ENCODE assay signal across 1 cellular context in the genomic region with DNA sequence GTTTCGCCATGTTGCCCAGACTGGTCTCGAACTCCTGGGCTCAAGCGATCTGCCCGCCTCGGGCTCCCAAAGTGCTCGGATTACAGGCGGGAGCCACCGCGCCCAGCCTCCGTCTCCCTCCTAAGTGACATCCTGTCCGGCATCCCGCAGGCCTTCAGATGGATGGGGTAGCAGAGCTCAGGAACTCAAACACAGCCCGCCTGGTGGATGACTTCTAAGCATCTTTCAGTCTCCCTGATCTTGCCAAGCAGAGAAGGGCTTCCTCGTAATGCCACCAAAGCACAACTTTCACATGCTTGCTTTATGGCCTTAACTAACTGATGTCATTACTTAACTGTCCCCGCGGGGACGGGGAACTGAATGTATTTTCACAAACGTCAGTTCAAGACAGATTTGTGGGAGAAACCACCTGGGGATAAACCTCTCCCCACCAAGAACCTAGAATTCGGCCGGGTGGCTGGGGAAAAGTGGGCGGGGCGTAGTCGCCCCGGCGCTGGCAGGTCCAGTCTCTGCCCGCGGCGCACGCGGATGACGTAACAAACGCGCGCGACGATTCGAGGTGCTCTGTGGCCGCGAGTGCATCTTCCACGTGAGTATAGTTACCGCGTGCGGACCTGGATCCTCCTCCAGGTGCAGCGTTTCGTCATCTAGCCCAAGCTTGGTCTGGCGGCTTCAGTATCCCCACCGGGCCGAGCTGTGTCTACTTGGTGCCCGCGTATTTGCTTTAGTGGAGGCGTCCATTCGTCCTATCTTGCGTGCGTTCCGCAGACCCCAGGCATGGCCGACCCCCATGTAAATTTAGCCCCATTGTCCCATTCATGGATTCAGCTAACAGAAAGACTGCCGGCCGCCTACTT.
TF ChIP-seq lines count a peak whose summit lies in the region.

A gene with protein sequence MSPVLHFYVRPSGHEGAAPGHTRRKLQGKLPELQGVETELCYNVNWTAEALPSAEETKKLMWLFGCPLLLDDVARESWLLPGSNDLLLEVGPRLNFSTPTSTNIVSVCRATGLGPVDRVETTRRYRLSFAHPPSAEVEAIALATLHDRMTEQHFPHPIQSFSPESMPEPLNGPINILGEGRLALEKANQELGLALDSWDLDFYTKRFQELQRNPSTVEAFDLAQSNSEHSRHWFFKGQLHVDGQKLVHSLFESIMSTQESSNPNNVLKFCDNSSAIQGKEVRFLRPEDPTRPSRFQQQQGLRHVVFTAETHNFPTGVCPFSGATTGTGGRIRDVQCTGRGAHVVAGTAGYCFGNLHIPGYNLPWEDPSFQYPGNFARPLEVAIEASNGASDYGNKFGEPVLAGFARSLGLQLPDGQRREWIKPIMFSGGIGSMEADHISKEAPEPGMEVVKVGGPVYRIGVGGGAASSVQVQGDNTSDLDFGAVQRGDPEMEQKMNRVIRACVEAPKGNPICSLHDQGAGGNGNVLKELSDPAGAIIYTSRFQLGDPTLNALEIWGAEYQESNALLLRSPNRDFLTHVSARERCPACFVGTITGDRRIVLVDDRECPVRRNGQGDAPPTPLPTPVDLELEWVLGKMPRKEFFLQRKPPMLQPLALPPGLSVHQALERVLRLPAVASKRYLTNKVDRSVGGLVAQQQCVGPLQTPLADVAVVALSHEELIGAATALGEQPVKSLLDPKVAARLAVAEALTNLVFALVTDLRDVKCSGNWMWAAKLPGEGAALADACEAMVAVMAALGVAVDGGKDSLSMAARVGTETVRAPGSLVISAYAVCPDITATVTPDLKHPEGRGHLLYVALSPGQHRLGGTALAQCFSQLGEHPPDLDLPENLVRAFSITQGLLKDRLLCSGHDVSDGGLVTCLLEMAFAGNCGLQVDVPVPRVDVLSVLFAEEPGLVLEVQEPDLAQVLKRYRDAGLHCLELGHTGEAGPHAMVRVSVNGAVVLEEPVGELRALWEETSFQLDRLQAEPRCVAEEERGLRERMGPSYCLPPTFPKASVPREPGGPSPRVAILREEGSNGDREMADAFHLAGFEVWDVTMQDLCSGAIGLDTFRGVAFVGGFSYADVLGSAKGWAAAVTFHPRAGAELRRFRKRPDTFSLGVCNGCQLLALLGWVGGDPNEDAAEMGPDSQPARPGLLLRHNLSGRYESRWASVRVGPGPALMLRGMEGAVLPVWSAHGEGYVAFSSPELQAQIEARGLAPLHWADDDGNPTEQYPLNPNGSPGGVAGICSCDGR (N-terminal part only) (plus strand): TSS at position 539 of the 857 bp plus-strand sequence. CDS start 4,649 bp downstream, outside the sequence.

TF ChIP-seq in K562, 482 proteins besides CTCF, POLR2A, EP300 and RAD21 (continued from another document and continues in another):
- TF ChIP-seq, protein P1, sequence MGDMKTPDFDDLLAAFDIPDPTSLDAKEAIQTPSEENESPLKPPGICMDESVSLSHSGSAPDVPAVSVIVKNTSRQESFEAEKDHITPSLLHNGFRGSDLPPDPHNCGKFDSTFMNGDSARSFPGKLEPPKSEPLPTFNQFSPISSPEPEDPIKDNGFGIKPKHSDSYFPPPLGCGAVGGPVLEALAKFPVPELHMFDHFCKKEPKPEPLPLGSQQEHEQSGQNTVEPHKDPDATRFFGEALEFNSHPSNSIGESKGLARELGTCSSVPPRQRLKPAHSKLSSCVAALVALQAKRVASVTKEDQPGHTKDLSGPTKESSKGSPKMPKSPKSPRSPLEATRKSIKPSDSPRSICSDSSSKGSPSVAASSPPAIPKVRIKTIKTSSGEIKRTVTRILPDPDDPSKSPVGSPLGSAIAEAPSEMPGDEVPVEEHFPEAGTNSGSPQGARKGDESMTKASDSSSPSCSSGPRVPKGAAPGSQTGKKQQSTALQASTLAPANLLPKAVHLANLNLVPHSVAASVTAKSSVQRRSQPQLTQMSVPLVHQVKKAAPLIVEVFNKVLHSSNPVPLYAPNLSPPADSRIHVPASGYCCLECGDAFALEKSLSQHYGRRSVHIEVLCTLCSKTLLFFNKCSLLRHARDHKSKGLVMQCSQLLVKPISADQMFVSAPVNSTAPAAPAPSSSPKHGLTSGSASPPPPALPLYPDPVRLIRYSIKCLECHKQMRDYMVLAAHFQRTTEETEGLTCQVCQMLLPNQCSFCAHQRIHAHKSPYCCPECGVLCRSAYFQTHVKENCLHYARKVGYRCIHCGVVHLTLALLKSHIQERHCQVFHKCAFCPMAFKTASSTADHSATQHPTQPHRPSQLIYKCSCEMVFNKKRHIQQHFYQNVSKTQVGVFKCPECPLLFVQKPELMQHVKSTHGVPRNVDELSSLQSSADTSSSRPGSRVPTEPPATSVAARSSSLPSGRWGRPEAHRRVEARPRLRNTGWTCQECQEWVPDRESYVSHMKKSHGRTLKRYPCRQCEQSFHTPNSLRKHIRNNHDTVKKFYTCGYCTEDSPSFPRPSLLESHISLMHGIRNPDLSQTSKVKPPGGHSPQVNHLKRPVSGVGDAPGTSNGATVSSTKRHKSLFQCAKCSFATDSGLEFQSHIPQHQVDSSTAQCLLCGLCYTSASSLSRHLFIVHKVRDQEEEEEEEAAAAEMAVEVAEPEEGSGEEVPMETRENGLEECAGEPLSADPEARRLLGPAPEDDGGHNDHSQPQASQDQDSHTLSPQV (IDR thresholded peaks at IDR 0.05): no peak
- TF ChIP-seq PHB2 (IDR thresholded peaks at IDR 0.05; ENCODE audit: low read depth): no peak
- no peak for TF ChIP-seq POLR3A (IDR thresholded peaks at IDR 0.05; ENCODE audit: borderline replicate concordance, extremely low read depth, insufficient read depth, insufficient read length)
- TF ChIP-seq, protein P2, sequence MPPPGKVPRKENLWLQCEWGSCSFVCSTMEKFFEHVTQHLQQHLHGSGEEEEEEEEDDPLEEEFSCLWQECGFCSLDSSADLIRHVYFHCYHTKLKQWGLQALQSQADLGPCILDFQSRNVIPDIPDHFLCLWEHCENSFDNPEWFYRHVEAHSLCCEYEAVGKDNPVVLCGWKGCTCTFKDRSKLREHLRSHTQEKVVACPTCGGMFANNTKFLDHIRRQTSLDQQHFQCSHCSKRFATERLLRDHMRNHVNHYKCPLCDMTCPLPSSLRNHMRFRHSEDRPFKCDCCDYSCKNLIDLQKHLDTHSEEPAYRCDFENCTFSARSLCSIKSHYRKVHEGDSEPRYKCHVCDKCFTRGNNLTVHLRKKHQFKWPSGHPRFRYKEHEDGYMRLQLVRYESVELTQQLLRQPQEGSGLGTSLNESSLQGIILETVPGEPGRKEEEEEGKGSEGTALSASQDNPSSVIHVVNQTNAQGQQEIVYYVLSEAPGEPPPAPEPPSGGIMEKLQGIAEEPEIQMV (tag; conservative IDR thresholded peaks at IDR 0.05; ENCODE audit: low read depth): no peak
- TF ChIP-seq ZNF23 (CRISPR knock-in tag; IDR thresholded peaks at IDR 0.05): no peak
- TF ChIP-seq, protein P3, sequence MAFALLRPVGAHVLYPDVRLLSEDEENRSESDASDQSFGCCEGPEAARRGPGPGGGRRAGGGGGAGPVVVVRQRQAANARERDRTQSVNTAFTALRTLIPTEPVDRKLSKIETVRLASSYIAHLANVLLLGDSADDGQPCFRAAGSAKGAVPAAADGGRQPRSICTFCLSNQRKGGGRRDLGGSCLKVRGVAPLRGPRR (CRISPR knock-in tag; IDR thresholded peaks at IDR 0.05): no peak
- TF ChIP-seq ILK (tag; IDR thresholded peaks at IDR 0.05; ENCODE audit: borderline replicate concordance, low read depth): no peak
- peak; percentile 56 to 68 for TF ChIP-seq NRF1 (conservative IDR thresholded peaks at IDR 0.05 in 1 of 2, IDR thresholded peaks at IDR 0.05 in 1 of 2)
- 0 out of 2 replicates have a peak, but pooled peaks have one; percentile 17 for TF ChIP-seq ZNF766 (CRISPR knock-in tag; conservative IDR thresholded peaks at IDR 0.05)
- TF ChIP-seq CCNT2 (IDR thresholded peaks at IDR 0.05; ENCODE audit: borderline replicate concordance, extremely low read depth, insufficient read length, low read depth, low read length): no peak
- TF ChIP-seq, protein P4, sequence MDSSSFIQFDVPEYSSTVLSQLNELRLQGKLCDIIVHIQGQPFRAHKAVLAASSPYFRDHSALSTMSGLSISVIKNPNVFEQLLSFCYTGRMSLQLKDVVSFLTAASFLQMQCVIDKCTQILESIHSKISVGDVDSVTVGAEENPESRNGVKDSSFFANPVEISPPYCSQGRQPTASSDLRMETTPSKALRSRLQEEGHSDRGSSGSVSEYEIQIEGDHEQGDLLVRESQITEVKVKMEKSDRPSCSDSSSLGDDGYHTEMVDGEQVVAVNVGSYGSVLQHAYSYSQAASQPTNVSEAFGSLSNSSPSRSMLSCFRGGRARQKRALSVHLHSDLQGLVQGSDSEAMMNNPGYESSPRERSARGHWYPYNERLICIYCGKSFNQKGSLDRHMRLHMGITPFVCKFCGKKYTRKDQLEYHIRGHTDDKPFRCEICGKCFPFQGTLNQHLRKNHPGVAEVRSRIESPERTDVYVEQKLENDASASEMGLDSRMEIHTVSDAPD (CRISPR knock-in tag; IDR thresholded peaks at IDR 0.05): no peak
- TF ChIP-seq, protein P5, sequence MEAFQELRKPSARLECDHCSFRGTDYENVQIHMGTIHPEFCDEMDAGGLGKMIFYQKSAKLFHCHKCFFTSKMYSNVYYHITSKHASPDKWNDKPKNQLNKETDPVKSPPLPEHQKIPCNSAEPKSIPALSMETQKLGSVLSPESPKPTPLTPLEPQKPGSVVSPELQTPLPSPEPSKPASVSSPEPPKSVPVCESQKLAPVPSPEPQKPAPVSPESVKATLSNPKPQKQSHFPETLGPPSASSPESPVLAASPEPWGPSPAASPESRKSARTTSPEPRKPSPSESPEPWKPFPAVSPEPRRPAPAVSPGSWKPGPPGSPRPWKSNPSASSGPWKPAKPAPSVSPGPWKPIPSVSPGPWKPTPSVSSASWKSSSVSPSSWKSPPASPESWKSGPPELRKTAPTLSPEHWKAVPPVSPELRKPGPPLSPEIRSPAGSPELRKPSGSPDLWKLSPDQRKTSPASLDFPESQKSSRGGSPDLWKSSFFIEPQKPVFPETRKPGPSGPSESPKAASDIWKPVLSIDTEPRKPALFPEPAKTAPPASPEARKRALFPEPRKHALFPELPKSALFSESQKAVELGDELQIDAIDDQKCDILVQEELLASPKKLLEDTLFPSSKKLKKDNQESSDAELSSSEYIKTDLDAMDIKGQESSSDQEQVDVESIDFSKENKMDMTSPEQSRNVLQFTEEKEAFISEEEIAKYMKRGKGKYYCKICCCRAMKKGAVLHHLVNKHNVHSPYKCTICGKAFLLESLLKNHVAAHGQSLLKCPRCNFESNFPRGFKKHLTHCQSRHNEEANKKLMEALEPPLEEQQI (IDR thresholded peaks at IDR 0.05): no peak
- TF ChIP-seq SREBF1 (IDR thresholded peaks at IDR 0.05; ENCODE audit: borderline replicate concordance, low read depth, low read length): no peak
- no peak for TF ChIP-seq SPI1 (IDR thresholded peaks at IDR 0.05; ENCODE audit: borderline replicate concordance, low read depth, low read length)
- no peak for TF ChIP-seq PTRF (tag; IDR thresholded peaks at IDR 0.05)
- TF ChIP-seq RBM25 (IDR thresholded peaks at IDR 0.05; ENCODE audit: low read depth, low read length, severe bottlenecking): no peak
- TF ChIP-seq BMI1 (IDR thresholded peaks at IDR 0.05; ENCODE audit: low read length): no peak
- TF ChIP-seq, protein P6, sequence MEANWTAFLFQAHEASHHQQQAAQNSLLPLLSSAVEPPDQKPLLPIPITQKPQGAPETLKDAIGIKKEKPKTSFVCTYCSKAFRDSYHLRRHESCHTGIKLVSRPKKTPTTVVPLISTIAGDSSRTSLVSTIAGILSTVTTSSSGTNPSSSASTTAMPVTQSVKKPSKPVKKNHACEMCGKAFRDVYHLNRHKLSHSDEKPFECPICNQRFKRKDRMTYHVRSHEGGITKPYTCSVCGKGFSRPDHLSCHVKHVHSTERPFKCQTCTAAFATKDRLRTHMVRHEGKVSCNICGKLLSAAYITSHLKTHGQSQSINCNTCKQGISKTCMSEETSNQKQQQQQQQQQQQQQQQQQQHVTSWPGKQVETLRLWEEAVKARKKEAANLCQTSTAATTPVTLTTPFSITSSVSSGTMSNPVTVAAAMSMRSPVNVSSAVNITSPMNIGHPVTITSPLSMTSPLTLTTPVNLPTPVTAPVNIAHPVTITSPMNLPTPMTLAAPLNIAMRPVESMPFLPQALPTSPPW (CRISPR knock-in tag; IDR thresholded peaks at IDR 0.05): peak; percentile 40; the same call in 1 of the 2 replicates
- no peak for TF ChIP-seq TCF3 (CRISPR knock-in tag; IDR thresholded peaks at IDR 0.05)
- TF ChIP-seq SMARCA5 (IDR thresholded peaks at IDR 0.05): no peak
- no peak for TF ChIP-seq CBX8 (IDR thresholded peaks at IDR 0.05; ENCODE audit: borderline replicate concordance, extremely low read depth, low read depth, low read length, poor library complexity, severe bottlenecking)
- TF ChIP-seq FOS (IDR thresholded peaks at IDR 0.05; ENCODE audit: extremely low read depth, insufficient read length): no peak
- peak; percentile 19; the same call in 1 of the 2 replicates for TF ChIP-seq ESRRA (IDR thresholded peaks at IDR 0.05; ENCODE audit: borderline replicate concordance, low read depth)
- TF ChIP-seq ZNF785 (CRISPR knock-in tag; IDR thresholded peaks at IDR 0.05): no peak
- no peak for TF ChIP-seq NFRKB (IDR thresholded peaks at IDR 0.05; ENCODE audit: low read depth)
- TF ChIP-seq, protein P7, sequence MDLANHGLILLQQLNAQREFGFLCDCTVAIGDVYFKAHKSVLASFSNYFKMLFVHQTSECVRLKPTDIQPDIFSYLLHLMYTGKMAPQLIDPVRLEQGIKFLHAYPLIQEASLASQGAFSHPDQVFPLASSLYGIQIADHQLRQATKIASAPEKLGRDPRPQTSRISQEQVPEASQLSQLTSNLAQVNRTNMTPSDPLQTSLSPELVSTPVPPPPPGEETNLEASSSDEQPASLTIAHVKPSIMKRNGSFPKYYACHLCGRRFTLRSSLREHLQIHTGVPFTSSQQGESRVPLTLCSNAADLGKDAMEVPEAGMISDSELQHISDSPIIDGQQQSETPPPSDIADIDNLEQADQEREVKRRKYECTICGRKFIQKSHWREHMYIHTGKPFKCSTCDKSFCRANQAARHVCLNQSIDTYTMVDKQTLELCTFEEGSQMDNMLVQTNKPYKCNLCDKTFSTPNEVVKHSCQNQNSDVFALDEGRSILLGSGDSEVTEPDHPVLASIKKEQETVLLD (IDR thresholded peaks at IDR 0.05): no peak
- TF ChIP-seq MCM3 (IDR thresholded peaks at IDR 0.05): no peak
- TF ChIP-seq HCFC1 (IDR thresholded peaks at IDR 0.05; ENCODE audit: low read depth, low read length): peak; percentile 80
- no peak for TF ChIP-seq TCF7L2 (IDR thresholded peaks at IDR 0.05; ENCODE audit: low read depth, low read length)
- TF ChIP-seq CXXC5 (CRISPR knock-in tag; IDR thresholded peaks at IDR 0.05): peak; percentile 72
- no peak for TF ChIP-seq PCBP1 (IDR thresholded peaks at IDR 0.05; ENCODE audit: low read depth, low read length, poor library complexity, severe bottlenecking)
